10 cellular contexts compared by ENCODE assay signal in genomic region chrX:109911046-109911445, GRCh38.
DNase-seq lines count a peak whose midpoint lies in the region; ATAC-seq and TF ChIP-seq lines count a peak whose summit lies in the region.
"Had no signal": no experiment of that assay in that cellular context is flagged by ENCODE, and none has a peak within 500 bp of the region (broad histone marks: within the 10 kb centered on the region; RNA-seq: fewer than 3 reads in every experiment).

No MANE protein-coding gene starts in this region.

- no peaks in the 10 kb centered on the region for H3K27me3 Mint-ChIP-seq in activated CD8-positive, alpha-beta T cell treated with anti-CD3 and anti-CD28 coated beads, Interleukin-2, amount 10 ng/mL, durations not matched to agents 7 days and 5 days (ENCODE audit: low read depth)

- TF ChIP-seq RAD21 in neural cell (conservative IDR thresholded peaks at IDR 0.05), result peak; percentile 59

- H3K4me1 Mint-ChIP-seq in activated CD8-positive, alpha-beta T cell treated with anti-CD3 and anti-CD28 coated beads, Interleukin-2, amount 10 ng/mL, durations not matched to agents 7 days and 5 days (ENCODE audit: low read depth), result no peaks in the 10 kb centered on the region

- H3K9me3 ChIP-seq in DOHH2 (ENCODE audit: control insufficient read depth, insufficient read depth, low read length) (no peaks in the 10 kb centered on the region), neural cell (ENCODE audit: low read length) (no peaks in the 10 kb centered on the region)

- H3K9me2 ChIP-seq in DOHH2 (replicated peaks; ENCODE audit: control insufficient read depth, low read length), result no peaks in the 10 kb centered on the region
- no peaks in the 10 kb centered on the region for H3K9me2 ChIP-seq in neural cell (ENCODE audit: insufficient read depth, low read length)

- H3F3A ChIP-seq in DOHH2 (ENCODE audit: control insufficient read depth, insufficient read depth) (no peaks in the 10 kb centered on the region), neural cell (ENCODE audit: insufficient read depth, low read length, poor library complexity, severe bottlenecking) (no peaks in the 10 kb centered on the region)

- H3K4me1 ChIP-seq in DOHH2 (ENCODE audit: control insufficient read depth, low read length), result no peaks in the 10 kb centered on the region

- CTCF ChIA-PET in activated CD8-positive, alpha-beta T cell treated with anti-CD3 and anti-CD28 coated beads, Interleukin-2, amount 10 ng/mL, durations not matched to agents 7 days and 5 days (lab: Charles Lee), result interaction anchor here (0.9 to 1.6 kb wide), 4 partner anchors 11 to 235 kb away, joined by 3 to 6 read pairs (median 4); no protein-coding TSS in a partner anchor

- no peak overlapping the region for H3K27ac ChIP-seq in DOHH2 (ENCODE audit: low read depth, low read length)
- H3K27ac ChIP-seq in neural cell (ENCODE audit: low read length), result no peak overlapping the region

- H3K27me3 ChIP-seq in DOHH2 (ENCODE audit: control insufficient read depth, low read length), result no peaks in the 10 kb centered on the region
- no peaks in the 10 kb centered on the region for H3K27me3 ChIP-seq in neural cell (ENCODE audit: insufficient read depth, low read depth, low read length)

- H3K36me3 ChIP-seq in DOHH2 (ENCODE audit: control insufficient read depth, low read length) (no peaks in the 10 kb centered on the region), neural cell (ENCODE audit: insufficient read depth, low read length) (no peaks in the 10 kb centered on the region)

- H3K36me3 Mint-ChIP-seq in activated CD8-positive, alpha-beta T cell treated with anti-CD3 and anti-CD28 coated beads, Interleukin-2, amount 10 ng/mL, durations not matched to agents 7 days and 5 days (ENCODE audit: low read depth), result no peaks in the 10 kb centered on the region

- DNase-seq in M059J (ENCODE audit: low read depth) (peak; percentile 14), cardiac fibroblast (ENCODE audit: low read depth in 2 of 2) (peak; percentile 24 to 40), activated gamma-delta T cell (lab: John Stamatoyannopoulos, UW) (no peak), cerebellar cortex (ENCODE audit: low spot score) (no peak)
- no peak for DNase-seq in activated CD8-positive, alpha-beta T cell treated with anti-CD3 and anti-CD28 coated beads, Interleukin-2, amount 10 ng/mL, durations not matched to agents 7 days and 5 days
- DNase-seq: central memory CD4-positive, alpha-beta T cell; NCI-H2171 treated with DMSO at 0.1 percent for 48 hours had no signal

- H3K4me3 ChIP-seq in DOHH2 (ENCODE audit: low read length) (no peak overlapping the region), cardiac fibroblast (replicated peaks in 1 of 2; ENCODE audit: low read depth in 2 of 2, low read length in 2 of 2) (no peak overlapping the region), neural cell (ENCODE audit: low read length) (no peak overlapping the region)

- no peak overlapping the region for H3K9ac ChIP-seq in neural cell (ENCODE audit: low read length)

- no peak overlapping the region for H2AFZ ChIP-seq in neural cell (ENCODE audit: low read depth, low read length)

- ATAC-seq in HG03139 (IDR thresholded peaks at IDR 0.05; ENCODE audit: unreplicated experiment), result no peak
- ATAC-seq in activated CD8-positive, alpha-beta T cell treated with anti-CD3 and anti-CD28 coated beads, Interleukin-2, amount 10 ng/mL, durations not matched to agents 7 days and 5 days, result no peak

- H3K27ac Mint-ChIP-seq in activated CD8-positive, alpha-beta T cell treated with anti-CD3 and anti-CD28 coated beads, Interleukin-2, amount 10 ng/mL, durations not matched to agents 7 days and 5 days, result no peak overlapping the region

- TF ChIP-seq EP300 in neural cell (conservative IDR thresholded peaks at IDR 0.05; ENCODE audit: poor library complexity, severe bottlenecking), result no peak

- H3K79me2 ChIP-seq in DOHH2 (ENCODE audit: control insufficient read depth, low read length) (no peaks in the 10 kb centered on the region), neural cell (replicated peaks; ENCODE audit: insufficient read depth, low read length) (no peaks in the 10 kb centered on the region)

- TF ChIP-seq CTCF in DOHH2 (IDR thresholded peaks at IDR 0.05; ENCODE audit: low read depth, low read length, poor library complexity, severe bottlenecking) (peak; percentile 44), cardiac fibroblast (IDR thresholded peaks at IDR 0.05; ENCODE audit: low read depth, low read length) (peak; percentile 51), neural cell (IDR thresholded peaks at IDR 0.05; ENCODE audit: poor library complexity, severe bottlenecking) (peak; percentile 66)

- H3K4me3 Mint-ChIP-seq in activated CD8-positive, alpha-beta T cell treated with anti-CD3 and anti-CD28 coated beads, Interleukin-2, amount 10 ng/mL, durations not matched to agents 7 days and 5 days, result no peak overlapping the region

- POLR2A ChIA-PET in activated CD8-positive, alpha-beta T cell treated with anti-CD3 and anti-CD28 coated beads, Interleukin-2, amount 10 ng/mL, durations not matched to agents 7 days and 5 days (lab: Charles Lee), result no interaction called here

- H3K9me3 Mint-ChIP-seq in activated CD8-positive, alpha-beta T cell treated with anti-CD3 and anti-CD28 coated beads, Interleukin-2, amount 10 ng/mL, durations not matched to agents 7 days and 5 days (ENCODE audit: insufficient read depth), result no peaks in the 10 kb centered on the region

- H4K20me1 ChIP-seq in DOHH2 (ENCODE audit: control insufficient read depth, insufficient read depth, low read depth, low read length) (no peaks in the 10 kb centered on the region), neural cell (ENCODE audit: insufficient read depth) (no peaks in the 10 kb centered on the region)

- H3K4me2 ChIP-seq in DOHH2 (ENCODE audit: low read length), result no peak overlapping the region
- H3K4me2 ChIP-seq in neural cell (ENCODE audit: low read length), result no peak overlapping the region

TF ChIP-seq in neural cell, 6 proteins besides CTCF, POLR2A, EP300 and RAD21:
- no peak for TF ChIP-seq REST (IDR thresholded peaks at IDR 0.05; ENCODE audit: borderline replicate concordance)
- peak; percentile 67 for TF ChIP-seq SMC3 (conservative IDR thresholded peaks at IDR 0.05; ENCODE audit: poor library complexity)
- TF ChIP-seq EZH2 (IDR thresholded peaks at IDR 0.05; ENCODE audit: borderline replicate concordance, insufficient read depth, low read length, poor library complexity, severe bottlenecking), result no peak
- TF ChIP-seq POLR2AphosphoS5 (IDR thresholded peaks at IDR 0.05), result no peak
- no peak for TF ChIP-seq TAF1 (IDR thresholded peaks at IDR 0.05; ENCODE audit: low read depth)
- TF ChIP-seq MXI1 (conservative IDR thresholded peaks at IDR 0.05; ENCODE audit: poor library complexity, severe bottlenecking), result no peak

Comparison
In these comparisons a context has a peak if more than half of its experiments do, and no peak if none do; other contexts are left out.
1. DNase-seq: peak in M059J (single experiment) and cardiac fibroblast (2 of 2); none in activated gamma-delta T cell (single experiment), activated CD8-positive, alpha-beta T cell treated with anti-CD3 and anti-CD28 coated beads, Interleukin-2, amount 10 ng/mL, durations not matched to agents 7 days and 5 days (single experiment) and cerebellar cortex (single experiment).
2. Peak in every context shown above with its lines, with median percentiles within 50 percentile points of each other: CTCF ChIP-seq.